15 cellular contexts compared by ENCODE assay signal in genomic region chr4:85761803-85762202, GRCh38.
A peak's percentile ranks its signal among the peaks of the same experiment; 100 is the strongest.
DNase-seq lines count a peak whose midpoint lies in the region; ATAC-seq and TF ChIP-seq lines count a peak whose summit lies in the region.
"Had no signal": no experiment of that assay in that cellular context is flagged by ENCODE, and none has a peak within 500 bp of the region (broad histone marks: within the 10 kb centered on the region; RNA-seq: fewer than 3 reads in every experiment).

No MANE protein-coding gene starts in this region.

- H3K27me3 Mint-ChIP-seq in MCF 10A (ENCODE audit: insufficient read depth, unreplicated experiment): no peaks in the 10 kb centered on the region
- H3K27me3 Mint-ChIP-seq in naive thymus-derived CD4-positive, alpha-beta T cell: no peaks in the 10 kb centered on the region

- peak in 1 of 2 donors; percentile 27 for DNase-seq in breast epithelium (ENCODE audit: low spot score in 2 of 2)
- no peak for DNase-seq in MCF 10A (ENCODE audit: unreplicated experiment)
- peak; percentile 53 for DNase-seq in fibroblast of the aortic adventitia (ENCODE audit: low read depth)
- no peak for DNase-seq in naive thymus-derived CD4-positive, alpha-beta T cell
- DNase-seq in transverse colon: peak; percentile 51
- no peak for DNase-seq in foreskin melanocyte
- DNase-seq: activated CD4-positive, CD25-positive, alpha-beta regulatory T cell; DMS53; NCI-H187; NCI-H774; SJCRH30 had no signal

- H3K27me3 ChIP-seq in breast epithelium (no peaks in the 10 kb centered on the region), transverse colon (no peaks in the 10 kb centered on the region)
- no peaks in the 10 kb centered on the region for H3K27me3 ChIP-seq in naive thymus-derived CD4-positive, alpha-beta T cell (ENCODE audit: control insufficient read depth in 2 of 2, insufficient read depth in 2 of 2, low read length in 2 of 2)
- H3K27me3 ChIP-seq: cardiac muscle cell, SJCRH30 had no signal

- no peaks in the 10 kb centered on the region for H3K4me1 ChIP-seq in breast epithelium
- no peaks in the 10 kb centered on the region for H3K4me1 ChIP-seq in naive thymus-derived CD4-positive, alpha-beta T cell (ENCODE audit: control insufficient read depth in 2 of 2, insufficient read depth in 2 of 2, low read length in 2 of 2)
- peaks cover 0 to 13% (median 0%) of the 10 kb centered on the region in 4 donors for H3K4me1 ChIP-seq in transverse colon

- no peaks in the 10 kb centered on the region for H3K9me3 Mint-ChIP-seq in MCF 10A (ENCODE audit: unreplicated experiment)
- H3K9me3 Mint-ChIP-seq in naive thymus-derived CD4-positive, alpha-beta T cell: peaks cover 0 to 8% (median 0%) of the 10 kb centered on the region in 11 donors

- no peak for TF ChIP-seq EP300 in transverse colon (IDR thresholded peaks at IDR 0.05; ENCODE audit: low read depth)

- H3K36me3 ChIP-seq in breast epithelium (no peaks in the 10 kb centered on the region), transverse colon (no peaks in the 10 kb centered on the region)
- no peaks in the 10 kb centered on the region for H3K36me3 ChIP-seq in naive thymus-derived CD4-positive, alpha-beta T cell (ENCODE audit: control insufficient read depth in 2 of 3, insufficient read depth in 3 of 3, low read length in 3 of 3)
- H3K36me3 ChIP-seq: cardiac muscle cell had no signal

- no TSS peak for BruUV-seq in MCF 10A (replicated peaks; lab: Mats Ljungman, UMichigan)

- H3K27ac ChIP-seq in breast epithelium (peak overlapping the region; percentile 15 to 22), transverse colon (peak overlapping the region; percentile 21 to 52 (median 48))
- no peak overlapping the region for H3K27ac ChIP-seq in naive thymus-derived CD4-positive, alpha-beta T cell (ENCODE audit: low read depth, low read length)
- H3K27ac ChIP-seq: cardiac muscle cell, SJCRH30 had no signal

- H3K4me3 ChIP-seq in breast epithelium (no peak overlapping the region), fibroblast of the aortic adventitia (ENCODE audit: low read depth, low read length) (no peak overlapping the region), transverse colon (no peak overlapping the region)
- H3K4me3 ChIP-seq in naive thymus-derived CD4-positive, alpha-beta T cell (ENCODE audit: low read length): no peak overlapping the region
- H3K4me3 ChIP-seq: cardiac muscle cell, GM12878, SJCRH30 had no signal

- POLR2A ChIA-PET in MCF 10A (lab: Yijun Ruan, JAX): interaction anchor here (0.9 to 1.2 kb wide), 3 partner anchors 12 to 276 kb away, joined by 3 to 5 read pairs (median 3); no protein-coding TSS in a partner anchor
- POLR2A ChIA-PET in naive thymus-derived CD4-positive, alpha-beta T cell (lab: Charles Lee): no interaction called here

- no peak overlapping the region for H3K4me3 Mint-ChIP-seq in MCF 10A (ENCODE audit: unreplicated experiment)
- H3K4me3 Mint-ChIP-seq in naive thymus-derived CD4-positive, alpha-beta T cell: no peak overlapping the region

- H3K4me1 Mint-ChIP-seq in MCF 10A (ENCODE audit: insufficient read depth, unreplicated experiment): peaks cover 9% of the 10 kb centered on the region
- H3K4me1 Mint-ChIP-seq in naive thymus-derived CD4-positive, alpha-beta T cell: no peaks in the 10 kb centered on the region

- H3K27ac Mint-ChIP-seq in MCF 10A (ENCODE audit: low read depth, unreplicated experiment): no peak overlapping the region
- no peak overlapping the region for H3K27ac Mint-ChIP-seq in naive thymus-derived CD4-positive, alpha-beta T cell

- H3K9me3 ChIP-seq in breast epithelium: no peaks in the 10 kb centered on the region
- no peaks in the 10 kb centered on the region for H3K9me3 ChIP-seq in naive thymus-derived CD4-positive, alpha-beta T cell (ENCODE audit: control insufficient read depth in 2 of 3, low read length in 3 of 3)
- H3K9me3 ChIP-seq in transverse colon: no peaks in the 10 kb centered on the region

- no peaks in the 10 kb centered on the region for H3K36me3 Mint-ChIP-seq in MCF 10A (ENCODE audit: insufficient read depth, unreplicated experiment)
- H3K36me3 Mint-ChIP-seq in naive thymus-derived CD4-positive, alpha-beta T cell: no peaks in the 10 kb centered on the region

- in situ Hi-C loops in transverse colon (cut with MboI; ENCODE audit: low pct_ligation_motif_present in 1 of 4, low pct_unique_long_range_greater_than_20kb in 1 of 4, low sequenced_read_pairs in 3 of 4): loop anchor here in 1 of 4 donors (25.0 kb wide), 1 partner anchor 625 kb away; no protein-coding TSS in a partner anchor

- CTCF ChIA-PET in MCF 10A (lab: Yijun Ruan, JAX): interaction anchor here (0.5 to 1.5 kb wide), 5 partner anchors 14 to 679 kb away, joined by 3 to 8 read pairs (median 3); no protein-coding TSS in a partner anchor
- CTCF ChIA-PET in naive thymus-derived CD4-positive, alpha-beta T cell (lab: Charles Lee): no interaction called here

- TF ChIP-seq POLR2A in breast epithelium (IDR thresholded peaks at IDR 0.05) (no peak), transverse colon (IDR thresholded peaks at IDR 0.05) (no peak)

- intact Hi-C loops in breast epithelium (cut with DNase I; ENCODE audit: low total_unique reads): no loop called here
- intact Hi-C loops in MCF 10A (cut with micrococcal nuclease): no loop called here
- intact Hi-C loops in naive thymus-derived CD4-positive, alpha-beta T cell (cut with micrococcal nuclease): no loop called here
- intact Hi-C loops in transverse colon (cut with DNase I; ENCODE audit: low total_unique reads): no loop called here

- peak; percentile 55 for ATAC-seq in naive thymus-derived CD4-positive, alpha-beta T cell
- ATAC-seq in HG02852 (IDR thresholded peaks at IDR 0.05; ENCODE audit: unreplicated experiment) (no peak), GM19035 (IDR thresholded peaks at IDR 0.05; ENCODE audit: unreplicated experiment) (no peak)
- ATAC-seq: GM12878 had no signal

- TF ChIP-seq CTCF in breast epithelium (IDR thresholded peaks at IDR 0.05): no peak
- no peak for TF ChIP-seq CTCF in MCF 10A (IDR thresholded peaks at IDR 0.05; ENCODE audit: unreplicated experiment)
- TF ChIP-seq CTCF in fibroblast of the aortic adventitia (IDR thresholded peaks at IDR 0.05; ENCODE audit: insufficient read depth, low read length): no peak
- TF ChIP-seq CTCF in transverse colon (IDR thresholded peaks at IDR 0.05): no peak

- WGBS in transverse colon (ENCODE audit: low coverage in 1 of 2), 2 donors: 43 to 69% methylated on average over 2 to 3 of the region's 3 CpGs

Comparison
In these comparisons a context has a peak if more than half of its experiments do, and no peak if none do; other contexts are left out.
1. DNase-seq: peak in fibroblast of the aortic adventitia (single experiment) and transverse colon (single experiment); none in MCF 10A (single experiment), naive thymus-derived CD4-positive, alpha-beta T cell (0 of 9) and foreskin melanocyte (single experiment).